8 cellular contexts compared by ENCODE assay signal in the genomic region with DNA sequence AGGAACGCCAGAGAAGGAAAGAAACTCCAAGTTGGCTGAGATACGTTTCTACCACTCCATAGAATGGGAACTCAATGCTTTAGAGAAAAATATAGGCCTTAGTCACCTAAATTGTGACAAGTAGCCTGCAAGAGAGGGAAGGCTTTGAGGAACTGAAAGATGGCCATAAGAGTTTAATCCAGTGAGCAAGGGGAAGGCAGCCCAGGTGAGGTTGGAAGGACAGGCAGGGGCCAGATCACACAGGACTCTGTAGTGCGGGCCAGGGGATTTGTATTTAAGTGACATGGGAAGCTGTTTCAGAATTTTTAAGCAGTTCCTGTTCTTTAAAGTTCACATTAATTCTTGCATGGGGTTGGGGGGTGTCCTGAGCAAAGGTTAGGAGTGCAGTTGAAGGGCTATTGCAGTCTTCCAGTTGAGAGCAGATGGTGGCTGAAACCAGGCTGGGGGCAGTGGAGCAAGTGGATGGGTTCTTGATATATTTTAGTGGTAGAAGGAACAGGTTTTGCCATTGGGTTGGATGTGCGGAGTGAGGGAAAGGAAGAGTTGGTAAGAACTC.
DNase-seq lines count a peak whose midpoint lies in the region; ATAC-seq lines count a peak whose summit lies in the region.

No MANE protein-coding gene starts in this region.

- H4K20me1 ChIP-seq in BLaER1, result no peaks in the 10 kb centered on the region

- H3K4me1 ChIP-seq in BLaER1 (peaks cover 26% of the 10 kb centered on the region), duodenal mucosa (ENCODE audit: control insufficient read depth in 1 of 2, insufficient read depth in 2 of 2, low read length in 2 of 2) (peaks cover 7 to 16% of the 10 kb centered on the region in 2 donors)

- H3K36me3 ChIP-seq in BLaER1 (no peaks in the 10 kb centered on the region), duodenal mucosa (ENCODE audit: control insufficient read depth in 1 of 2, insufficient read depth in 2 of 2, low read length in 2 of 2) (no peaks in the 10 kb centered on the region)

- H3K4me3 ChIP-seq in BLaER1 (no peak overlapping the region), duodenal mucosa (ENCODE audit: low read depth in 1 of 2, low read length in 2 of 2) (peak overlapping the region; percentile 40 to 51)

- no peak for DNase-seq in NCI-H510A treated with DMSO at 0.1 percent for 48 hours (lab: John Stamatoyannopoulos, UW)
- no peak for DNase-seq in stimulated activated CD4-positive, alpha-beta T cell treated with anti-CD3 and anti-CD28 coated beads, Interleukin-4, amount 100 ng/mL, for 1 hour
- DNase-seq in ureter (ENCODE audit: low spot score), result no peak
- no peak for DNase-seq in NCI-H1436 (lab: John Stamatoyannopoulos, UW)

- ATAC-seq in GM19395 (IDR thresholded peaks at IDR 0.05; ENCODE audit: unreplicated experiment) (peak; percentile 40), HG03095 (IDR thresholded peaks at IDR 0.05; ENCODE audit: unreplicated experiment) (peak; percentile 9)

- peak overlapping the region; percentile 64 for H3K4me2 ChIP-seq in BLaER1

- H3K9ac ChIP-seq in BLaER1, result no peak overlapping the region
- no peak overlapping the region for H3K9ac ChIP-seq in duodenal mucosa (ENCODE audit: low read depth in 1 of 2, low read length in 2 of 2)

- no peaks in the 10 kb centered on the region for H3K9me3 ChIP-seq in BLaER1
- no peaks in the 10 kb centered on the region for H3K9me3 ChIP-seq in duodenal mucosa (ENCODE audit: control insufficient read depth in 1 of 2, low read length in 2 of 2)

- H3K27ac ChIP-seq in BLaER1 (no peak overlapping the region; the same call in 1 of the 2 replicates), duodenal mucosa (ENCODE audit: low read depth, low read length) (peak overlapping the region; percentile 16)

- H3K27me3 ChIP-seq in BLaER1, result no peaks in the 10 kb centered on the region
- H3K27me3 ChIP-seq in duodenal mucosa (ENCODE audit: control insufficient read depth in 1 of 2, insufficient read depth in 2 of 2, low read length in 2 of 2), result no peaks in the 10 kb centered on the region
